In the genomic region with DNA sequence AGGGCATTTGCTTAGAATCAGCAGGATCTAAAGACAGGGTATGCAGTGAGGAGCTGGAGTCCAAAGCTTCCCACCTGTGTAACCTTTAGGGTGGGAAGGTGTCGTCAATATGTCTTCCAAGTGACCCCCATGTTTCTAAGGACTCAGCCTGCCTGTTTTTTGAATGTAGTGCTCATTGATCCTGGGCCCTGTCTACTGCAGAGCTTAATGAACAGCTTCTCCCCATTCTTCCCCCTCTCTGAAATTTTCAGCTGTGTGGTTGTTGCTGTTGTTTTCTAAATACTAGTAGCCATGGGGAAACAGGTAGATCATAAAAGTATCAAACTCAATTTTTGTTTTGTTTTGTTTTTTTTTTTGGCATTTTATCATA, we compare ENCODE assay signal across 10 cellular contexts. TPM values are rescaled to one million over a fixed set of nuclear protein-coding genes. Genes with fewer than 3 reads are reported as not detected.
DNase-seq lines count a peak whose midpoint lies in the region; ATAC-seq and TF ChIP-seq lines count a peak whose summit lies in the region.
"Had no signal": no experiment of that assay in that cellular context is flagged by ENCODE, and none has a peak within 500 bp of the region (broad histone marks: within the 10 kb centered on the region; RNA-seq: fewer than 3 reads in every experiment).

No MANE protein-coding gene starts in this region.

- H3K4me3 Mint-ChIP-seq in CD4-positive, CD25-positive, alpha-beta regulatory T cell = peak overlapping the region; percentile 17 to 65 (median 48)
- H3K4me3 Mint-ChIP-seq in glutamatergic neuron (ENCODE audit: unreplicated experiment) = peak overlapping the region; percentile 2
- H3K4me3 Mint-ChIP-seq in progenitor cell of endocrine pancreas (ENCODE audit: low read depth) = no peak overlapping the region

- H3K9me3 Mint-ChIP-seq in CD4-positive, CD25-positive, alpha-beta regulatory T cell = no peaks in the 10 kb centered on the region
- H3K9me3 Mint-ChIP-seq in glutamatergic neuron (ENCODE audit: unreplicated experiment) (peaks cover 4% of the 10 kb centered on the region), progenitor cell of endocrine pancreas (ENCODE audit: low read depth) (no peaks in the 10 kb centered on the region)

- BruUV-seq in Panc1 (replicated peaks; lab: Mats Ljungman, UMichigan) = no TSS peak

- DNase-seq in CD4-positive, CD25-positive, alpha-beta regulatory T cell = no peak
- DNase-seq in Panc1 (ENCODE audit: low read depth, low spot score) (no peak), glutamatergic neuron (no peak), progenitor cell of endocrine pancreas (ENCODE audit: low spot score, unreplicated experiment) (no peak)
- DNase-seq: NK-92 treated with Interleukin-12 subunit alpha and Interleukin-12 subunit beta, amount 100 ng/mL, for 24 hours; stimulated activated CD4-positive, alpha-beta T cell treated with anti-CD3 and anti-CD28 coated beads, Interleukin-2, amount 100 ng/mL, for 48 hours had no signal

- TF ChIP-seq CTCF in Panc1 (IDR thresholded peaks at IDR 0.05) (no peak), glutamatergic neuron (IDR thresholded peaks at IDR 0.05; ENCODE audit: partially characterized antibody, unreplicated experiment) (no peak), progenitor cell of endocrine pancreas (IDR thresholded peaks at IDR 0.05; ENCODE audit: unreplicated experiment) (no peak)

- H3K4me1 Mint-ChIP-seq in CD4-positive, CD25-positive, alpha-beta regulatory T cell = peaks cover 51 to 86% (median 66%) of the 10 kb centered on the region in 4 donors
- H3K4me1 Mint-ChIP-seq in glutamatergic neuron (ENCODE audit: low read depth, unreplicated experiment) (peaks cover 35% of the 10 kb centered on the region), progenitor cell of endocrine pancreas (ENCODE audit: low read depth) (peaks cover 38% of the 10 kb centered on the region)

- H3K36me3 ChIP-seq in CD4-positive, CD25-positive, alpha-beta regulatory T cell (ENCODE audit: control insufficient read depth, insufficient read depth, low read length) = peaks cover 26% of the 10 kb centered on the region
- no peaks in the 10 kb centered on the region for H3K36me3 ChIP-seq in Panc1 (ENCODE audit: control insufficient read depth, insufficient read depth, low read length)

- in situ Hi-C loops in Panc1 (cut with HindIII; ENCODE audit: low pct_unique_long_range_greater_than_20kb, low sequenced_read_pairs) = no loop called here

- no peaks in the 10 kb centered on the region for H3K27me3 Mint-ChIP-seq in CD4-positive, CD25-positive, alpha-beta regulatory T cell
- no peaks in the 10 kb centered on the region for H3K27me3 Mint-ChIP-seq in glutamatergic neuron (ENCODE audit: unreplicated experiment)
- no peaks in the 10 kb centered on the region for H3K27me3 Mint-ChIP-seq in progenitor cell of endocrine pancreas

- H3K27ac ChIP-seq in CD4-positive, CD25-positive, alpha-beta regulatory T cell (ENCODE audit: insufficient read depth, low read length, poor library complexity, severe bottlenecking) = peak overlapping the region; percentile 74
- peak overlapping the region; percentile 51 for H3K27ac ChIP-seq in Panc1 (ENCODE audit: low read length)

- H3K36me3 Mint-ChIP-seq in CD4-positive, CD25-positive, alpha-beta regulatory T cell = peaks cover 6% of the 10 kb centered on the region
- H3K36me3 Mint-ChIP-seq in glutamatergic neuron (ENCODE audit: unreplicated experiment) (no peaks in the 10 kb centered on the region), progenitor cell of endocrine pancreas (ENCODE audit: insufficient read depth) (no peaks in the 10 kb centered on the region)

- H3K27me3 ChIP-seq in CD4-positive, CD25-positive, alpha-beta regulatory T cell (ENCODE audit: control insufficient read depth, insufficient read depth, low read length) = no peaks in the 10 kb centered on the region
- H3K27me3 ChIP-seq in Panc1 (ENCODE audit: control insufficient read depth, insufficient read depth, low read length) = no peaks in the 10 kb centered on the region

- H3K4me1 ChIP-seq in CD4-positive, CD25-positive, alpha-beta regulatory T cell (ENCODE audit: control insufficient read depth, insufficient read depth, low read length, poor library complexity, severe bottlenecking) = peaks cover 76% of the 10 kb centered on the region
- H3K4me1 ChIP-seq in Panc1 (ENCODE audit: control insufficient read depth, insufficient read depth, low read length) = peaks cover 62% of the 10 kb centered on the region

- POLR2A ChIA-PET in Panc1 (lab: Charles Lee) = interaction anchor here (0.6 to 0.7 kb wide), 2 partner anchors 98 to 1324 kb away, joined by 3 to 6 read pairs; no protein-coding TSS in a partner anchor

- no peaks in the 10 kb centered on the region for H3K9me3 ChIP-seq in CD4-positive, CD25-positive, alpha-beta regulatory T cell (ENCODE audit: control insufficient read depth in 2 of 2, low read length in 2 of 2)
- H3K9me3 ChIP-seq in Panc1 (ENCODE audit: control insufficient read depth, insufficient read depth, low read depth, low read length) = no peaks in the 10 kb centered on the region

- intact Hi-C loops in Panc1 (cut with micrococcal nuclease; ENCODE audit: unreplicated experiment) = no loop called here

- peak overlapping the region; percentile 58 for H3K4me3 ChIP-seq in CD4-positive, CD25-positive, alpha-beta regulatory T cell (ENCODE audit: low read depth, low read length)
- H3K4me3 ChIP-seq in Panc1 (ENCODE audit: low read depth in 2 of 2, low read length in 2 of 2) = no peak overlapping the region

- no peak for ATAC-seq in CD4-positive, CD25-positive, alpha-beta regulatory T cell (ENCODE audit: low read depth in 2 of 2)
- no peak for ATAC-seq in Panc1
- ATAC-seq in GM19023 (IDR thresholded peaks at IDR 0.05; ENCODE audit: unreplicated experiment) = no peak
- ATAC-seq in HG03469 (IDR thresholded peaks at IDR 0.05; ENCODE audit: unreplicated experiment) = no peak
- ATAC-seq in GM18498 (IDR thresholded peaks at IDR 0.05; ENCODE audit: unreplicated experiment) = no peak
- no peak for ATAC-seq in HG03159 (IDR thresholded peaks at IDR 0.05; ENCODE audit: unreplicated experiment)

- peak overlapping the region; percentile 79 to 91 (median 86) for H3K27ac Mint-ChIP-seq in CD4-positive, CD25-positive, alpha-beta regulatory T cell
- H3K27ac Mint-ChIP-seq in glutamatergic neuron (ENCODE audit: unreplicated experiment) (peak overlapping the region; percentile 86), progenitor cell of endocrine pancreas (peak overlapping the region; percentile 76)

- CTCF ChIA-PET in Panc1 (lab: Charles Lee) = no interaction called here

RNA-seq across cellular contexts. Expression of gene MBNL1, which starts 39.7 kb away (rescaled TPM):
- total RNA-seq in CD4-positive, CD25-positive, alpha-beta regulatory T cell = 726 TPM
- polyA plus RNA-seq in CD4-positive, CD25-positive, alpha-beta regulatory T cell = 100 to 1,000 TPM; 221 to 262 (median 237) TPM
- total RNA-seq in Panc1 (2021; ENCODE audit: unreplicated experiment) (140 TPM), glutamatergic neuron (ENCODE audit: unreplicated experiment) (36.6 TPM), progenitor cell of endocrine pancreas (29.4 and 38.1 TPM in 2 replicates)
- 55.2 TPM for polyA plus RNA-seq in Panc1 (2012; ENCODE audit: insufficient read length)
